11 cellular contexts compared by ENCODE assay signal in genomic region chr13:44934724-44935123, GRCh38. TPM values are rescaled to one million over a fixed set of nuclear protein-coding genes. Genes with fewer than 3 reads are reported as not detected.
DNase-seq lines count a peak whose midpoint lies in the region; ATAC-seq and TF ChIP-seq lines count a peak whose summit lies in the region.
"Had no signal": no experiment of that assay in that cellular context is flagged by ENCODE, and none has a peak within 500 bp of the region (broad histone marks: within the 10 kb centered on the region; RNA-seq: fewer than 3 reads in every experiment).

No MANE protein-coding gene starts in this region.

- DNase-seq in AG09309 (ENCODE audit: low read depth) (peak; percentile 52), GM23338 (ENCODE audit: low spot score) (no peak), SIG-M5 treated with dmso at 0.1 percent for 504 hours (lab: John Stamatoyannopoulos, UW; ENCODE audit: unreplicated experiment) (peak; percentile 12), fibroblast of the aortic adventitia (ENCODE audit: low read depth) (peak; percentile 59), nucleus accumbens (lab: John Stamatoyannopoulos, UW) (no peak), NCI-H2171 (lab: John Stamatoyannopoulos, UW) (no peak)
- DNase-seq in activated effector memory CD4-positive, alpha-beta T cell treated with anti-CD3 and anti-CD28 coated beads, Interleukin-2, amount 50 U/mL, for 16 hours = no peak
- DNase-seq: activated CD4-positive, alpha-beta T cell treated with anti-CD3 and anti-CD28 coated beads, Interleukin-2, amount 50 U/mL, for 1 hour; amygdala had no signal

- H4K20me1 ChIP-seq in GM23338 (replicated peaks; ENCODE audit: insufficient read depth) = no peaks in the 10 kb centered on the region

- H3K27ac ChIP-seq in GM23338 (ENCODE audit: low read depth) = no peak overlapping the region
- H3K27ac ChIP-seq: KMS-11 had no signal

- no peaks in the 10 kb centered on the region for H3K4me1 ChIP-seq in GM23338 (ENCODE audit: insufficient read depth)

- peak overlapping the region; percentile 16; the same call in 1 of the 2 replicates for H3K27ac Mint-ChIP-seq in GM23338

- TF ChIP-seq CTCF in AG09309 (IDR thresholded peaks at IDR 0.05; ENCODE audit: control insufficient read depth, insufficient read depth, low read depth, low read length, missing control alignments) (no peak), GM23338 (conservative IDR thresholded peaks at IDR 0.05; ENCODE audit: low read depth in 2 of 2) (no peak), fibroblast of the aortic adventitia (IDR thresholded peaks at IDR 0.05; ENCODE audit: insufficient read depth, low read length) (no peak)

- H3K9me3 Mint-ChIP-seq in GM23338 = peaks cover 6% of the 10 kb centered on the region

- peaks cover 11% of the 10 kb centered on the region; the same call in 2 of the 3 replicates for H3K36me3 Mint-ChIP-seq in GM23338 (ENCODE audit: low read depth)

- peaks cover 24% of the 10 kb centered on the region for H3K4me1 Mint-ChIP-seq in GM23338

- H3K4me3 ChIP-seq in AG09309 (ENCODE audit: control insufficient read depth, low read depth, low read length) = no peak overlapping the region
- H3K4me3 ChIP-seq in GM23338 = no peak overlapping the region
- H3K4me3 ChIP-seq in fibroblast of the aortic adventitia (ENCODE audit: low read depth, low read length) = no peak overlapping the region

- H3K27me3 Mint-ChIP-seq in GM23338 (ENCODE audit: insufficient read depth, low read depth, poor library complexity) = peaks cover 4% of the 10 kb centered on the region

- H2AFZ ChIP-seq in GM23338 = no peak overlapping the region

- no peaks in the 10 kb centered on the region for H3K36me3 ChIP-seq in GM23338 (ENCODE audit: insufficient read depth)

- H3K4me2 ChIP-seq in GM23338 = no peak overlapping the region
- H3K4me2 ChIP-seq: KMS-11 had no signal

- no peak overlapping the region for H3K4me3 Mint-ChIP-seq in GM23338

- H3K79me2 ChIP-seq in GM23338 (replicated peaks; ENCODE audit: insufficient read depth) = no peaks in the 10 kb centered on the region

- ATAC-seq in GM23338 (no peak), HG02973 (IDR thresholded peaks at IDR 0.05; ENCODE audit: unreplicated experiment) (no peak)

- H3K27me3 ChIP-seq in GM23338 (ENCODE audit: insufficient read depth) = no peaks in the 10 kb centered on the region

- H3F3A ChIP-seq in GM23338 (replicated peaks; ENCODE audit: low read depth) = no peaks in the 10 kb centered on the region

- no peaks in the 10 kb centered on the region for H3K9me2 ChIP-seq in GM23338 (ENCODE audit: insufficient read depth)

TF ChIP-seq in GM23338, 12 proteins besides CTCF, POLR2A, EP300 and RAD21:
- no peak for TF ChIP-seq JUNB (IDR thresholded peaks at IDR 0.05; ENCODE audit: unreplicated experiment)
- no peak for TF ChIP-seq EZH2 (IDR thresholded peaks at IDR 0.05; ENCODE audit: low read depth, unreplicated experiment)
- TF ChIP-seq ZNF331 (CRISPR knock-in tag; IDR thresholded peaks at IDR 0.05; ENCODE audit: low read depth) = no peak
TF ChIP-seq in GM23338: peak in this region for 0.

RNA-seq across cellular contexts. Expression of gene NUFIP1, which starts 54.5 kb away (rescaled TPM):
- total RNA-seq in GM23338 (2014; rRNA removed; shearing (Covaris generic)) = 7.7 and 8.7 TPM in 2 replicates
- polyA plus RNA-seq in GM23338 (2016; fragmentation: Nextera tagmentation; extraction: Ambion mirVana) = 22.0 and 23.9 TPM in 2 replicates
- 4.5 and 5.7 TPM in 2 replicates for total RNA-seq in fibroblast of the aortic adventitia (ENCODE audit: low replicate concordance)

RNA-seq across cellular contexts. Expression of gene GPALPP1, which starts 54.6 kb away (rescaled TPM):
- 31.3 and 31.4 TPM in 2 replicates for total RNA-seq in GM23338 (2014; rRNA removed; shearing (Covaris generic))
- 31.0 and 35.8 TPM in 2 replicates for polyA plus RNA-seq in GM23338 (2016; fragmentation: Nextera tagmentation; extraction: Ambion mirVana)
- 20.6 and 31.2 TPM in 2 replicates for total RNA-seq in fibroblast of the aortic adventitia (ENCODE audit: low replicate concordance)

Comparison
In these comparisons a context has a peak if more than half of its experiments do, and no peak if none do; other contexts are left out.
1. DNase-seq: peak in AG09309 (single experiment), SIG-M5 treated with dmso at 0.1 percent for 504 hours (single experiment) and fibroblast of the aortic adventitia (single experiment); none in GM23338 (single experiment), nucleus accumbens (0 of 56), NCI-H2171 (single experiment) and activated effector memory CD4-positive, alpha-beta T cell treated with anti-CD3 and anti-CD28 coated beads, Interleukin-2, amount 50 U/mL, for 16 hours (single experiment).